ENCODE assay signal across 23 cellular contexts in genomic region chr1:169098380-169098779, GRCh38.
"Had no signal": no experiment of that assay in that cellular context is flagged by ENCODE, and none has a peak within 500 bp of the region (broad histone marks: within the 10 kb centered on the region; RNA-seq: fewer than 3 reads in every experiment).

No MANE protein-coding gene starts in this region.

- ATAC-seq: activated T-cell treated with anti-CD3 and anti-CD28 coated beads, Interleukin-2, amount 50 U/mL, for 72 hours; esophagus mucosa; left lung; naive thymus-derived CD8-positive, alpha-beta T cell; psoas muscle; stimulated activated naive CD8-positive, alpha-beta T cell treated with anti-CD3 and anti-CD28 coated beads, Interleukin-15, amount 100 ng/mL, for 72 hours; T-helper 17 cell had no signal

- H3K27ac Mint-ChIP-seq: activated CD4-positive, alpha-beta memory T cell treated with anti-CD3 and anti-CD28 coated beads, Interleukin-2, amount 10 ng/mL, durations not matched to agents 7 days and 5 days; activated CD4-positive, alpha-beta T cell treated with anti-CD3 and anti-CD28 coated beads, Interleukin-2, amount 10 ng/mL, durations not matched to agents 24 days and 14 days; activated naive CD4-positive, alpha-beta T cell treated with anti-CD3 and anti-CD28 coated beads for 36 hours; activated T-cell treated with anti-CD3 and anti-CD28 coated beads, Interleukin-2, amount 50 U/mL, for 72 hours; immature natural killer cell; stimulated activated naive CD8-positive, alpha-beta T cell treated with anti-CD3 and anti-CD28 coated beads, Interleukin-15, amount 100 ng/mL, for 72 hours; T-helper 17 cell had no signal

- H3K27ac ChIP-seq: colonic mucosa, hepatocyte, left lung, ovary, psoas muscle, right atrium auricular region, tibial nerve, uterus had no signal

- H3K27me3 Mint-ChIP-seq: stimulated activated naive CD8-positive, alpha-beta T cell treated with anti-CD3 and anti-CD28 coated beads, Interleukin-15, amount 100 ng/mL, for 72 hours had no signal

- DNase-seq: activated CD4-positive, alpha-beta memory T cell treated with anti-CD3 and anti-CD28 coated beads, Interleukin-2, amount 10 ng/mL, durations not matched to agents 7 days and 5 days; activated CD4-positive, alpha-beta T cell treated with anti-CD3 and anti-CD28 coated beads, Interleukin-2, amount 10 ng/mL, durations not matched to agents 24 days and 14 days; activated CD4-positive, CD25-positive, alpha-beta regulatory T cell; activated effector memory CD4-positive, alpha-beta T cell treated with Interleukin-2 at 50 U/mL for 16 hours; activated naive CD4-positive, alpha-beta T cell treated with anti-CD3 and anti-CD28 coated beads for 36 hours; activated T-cell treated with anti-CD3 and anti-CD28 coated beads, Interleukin-2, amount 50 U/mL, for 72 hours; amygdala; colonic mucosa; glutamatergic neuron; immature natural killer cell; kidney glomerular epithelial cell; left lung; naive thymus-derived CD8-positive, alpha-beta T cell; ovary; psoas muscle; stimulated activated naive CD8-positive, alpha-beta T cell treated with anti-CD3 and anti-CD28 coated beads, Interleukin-15, amount 100 ng/mL, for 72 hours; T-helper 17 cell; uterus had no signal

- H3K4me3 ChIP-seq: colonic mucosa, hepatocyte, left lung, lung, ovary, psoas muscle, right atrium auricular region, tibial nerve, uterus had no signal

- H3K9me3 ChIP-seq: colonic mucosa, left lung, ovary, psoas muscle, right atrium auricular region, tibial nerve, uterus had no signal

- H3K9me3 Mint-ChIP-seq: activated CD4-positive, alpha-beta memory T cell treated with anti-CD3 and anti-CD28 coated beads, Interleukin-2, amount 10 ng/mL, durations not matched to agents 7 days and 5 days; immature natural killer cell; stimulated activated naive CD8-positive, alpha-beta T cell treated with anti-CD3 and anti-CD28 coated beads, Interleukin-15, amount 100 ng/mL, for 72 hours had no signal

- H3K36me3 ChIP-seq: colonic mucosa, left lung, ovary, right atrium auricular region, tibial nerve, uterus had no signal

- H3K36me3 Mint-ChIP-seq: immature natural killer cell had no signal

- H3K27me3 ChIP-seq: colonic mucosa, hepatocyte, left lung, ovary, right atrium auricular region, tibial nerve, uterus had no signal

- H3K4me1 Mint-ChIP-seq: activated CD4-positive, alpha-beta memory T cell treated with anti-CD3 and anti-CD28 coated beads, Interleukin-2, amount 10 ng/mL, durations not matched to agents 7 days and 5 days; activated CD4-positive, alpha-beta T cell treated with anti-CD3 and anti-CD28 coated beads, Interleukin-2, amount 10 ng/mL, durations not matched to agents 24 days and 14 days; immature natural killer cell had no signal

- H3K4me3 Mint-ChIP-seq: activated CD4-positive, alpha-beta memory T cell treated with anti-CD3 and anti-CD28 coated beads, Interleukin-2, amount 10 ng/mL, durations not matched to agents 7 days and 5 days; activated CD4-positive, alpha-beta T cell treated with anti-CD3 and anti-CD28 coated beads, Interleukin-2, amount 10 ng/mL, durations not matched to agents 24 days and 14 days; activated naive CD4-positive, alpha-beta T cell treated with anti-CD3 and anti-CD28 coated beads for 36 hours; activated T-cell treated with anti-CD3 and anti-CD28 coated beads, Interleukin-2, amount 50 U/mL, for 72 hours; immature natural killer cell; naive thymus-derived CD8-positive, alpha-beta T cell; stimulated activated naive CD8-positive, alpha-beta T cell treated with anti-CD3 and anti-CD28 coated beads, Interleukin-15, amount 100 ng/mL, for 72 hours; T-helper 17 cell had no signal

- H3K4me1 ChIP-seq: uterus had no signal
